ENCODE assay signal across 8 cellular contexts in genomic region chr10:72298774-72299519, GRCh38. TPM values are rescaled to one million over a fixed set of nuclear protein-coding genes. Genes with fewer than 3 reads are reported as not detected.
DNase-seq lines count a peak whose midpoint lies in the region; ATAC-seq and TF ChIP-seq lines count a peak whose summit lies in the region.

No MANE protein-coding gene starts in this region.

- H3K27me3 Mint-ChIP-seq in activated B cell treated with CpG ODN at 0.5 μM for 24 hours (no peaks in the 10 kb centered on the region), glutamatergic neuron (ENCODE audit: unreplicated experiment) (no peaks in the 10 kb centered on the region)

- H3K9me3 Mint-ChIP-seq in activated B cell treated with CpG ODN at 0.5 μM for 24 hours: no peaks in the 10 kb centered on the region
- H3K9me3 Mint-ChIP-seq in glutamatergic neuron (ENCODE audit: unreplicated experiment): peaks cover 2% of the 10 kb centered on the region

- no peaks in the 10 kb centered on the region for H3K9me3 ChIP-seq in spleen

- H3K4me3 ChIP-seq in GM12865 (ENCODE audit: low read depth, low read length): peak overlapping the region; percentile 62; the same call in 1 of the 2 replicates
- no peak overlapping the region for H3K4me3 ChIP-seq in spleen

- TF ChIP-seq POLR2A in spleen (IDR thresholded peaks at IDR 0.05): no peak

- POLR2A ChIA-PET in activated B cell treated with CpG ODN at 0.5 μM for 24 hours (lab: Charles Lee): interaction anchor here (0.7 to 17.8 kb wide), 8 partner anchors 13 to 184 kb away, joined by 3 to 1996 read pairs (median 114); partner anchors contain the start of genes ANAPC16, ASCC1 and DDIT4

- no peaks in the 10 kb centered on the region for H3K36me3 ChIP-seq in spleen

- peaks cover 21 to 68% (median 32%) of the 10 kb centered on the region in 6 donors for H3K4me1 ChIP-seq in spleen

- H3K36me3 Mint-ChIP-seq in activated B cell treated with CpG ODN at 0.5 μM for 24 hours (ENCODE audit: low read depth) (no peaks in the 10 kb centered on the region), glutamatergic neuron (ENCODE audit: unreplicated experiment) (no peaks in the 10 kb centered on the region)

- ATAC-seq in activated B cell treated with CpG ODN at 0.5 μM for 24 hours (ENCODE audit: low read depth): no peak
- no peak for ATAC-seq in HG03469 (IDR thresholded peaks at IDR 0.05; ENCODE audit: unreplicated experiment)
- ATAC-seq in GM21786 (IDR thresholded peaks at IDR 0.05; ENCODE audit: unreplicated experiment): no peak

- TF ChIP-seq CTCF in GM12865 (IDR thresholded peaks at IDR 0.05; ENCODE audit: insufficient read depth, low read depth, low read length, missing control alignments) (no peak), activated B cell treated with CpG ODN at 0.5 μM for 24 hours (IDR thresholded peaks at IDR 0.05) (no peak), glutamatergic neuron (IDR thresholded peaks at IDR 0.05; ENCODE audit: partially characterized antibody, unreplicated experiment) (no peak), spleen (IDR thresholded peaks at IDR 0.05 in 8 of 11, conservative IDR thresholded peaks at IDR 0.05 in 3 of 11) (no peak)

- H3K4me1 Mint-ChIP-seq in activated B cell treated with CpG ODN at 0.5 μM for 24 hours (peaks cover 75% of the 10 kb centered on the region), glutamatergic neuron (ENCODE audit: low read depth, unreplicated experiment) (peaks cover 5% of the 10 kb centered on the region)

- 83 to 85% (median 83%) methylated on average over 11 to 13 of the region's 13 CpGs for WGBS in spleen, 5 donors

- DNase-seq in GM12865 (ENCODE audit: low read depth) (no peak), activated B cell treated with CpG ODN at 0.5 μM for 24 hours (no peak), glutamatergic neuron (no peak), spleen (peak; percentile 86), HuH-7 (ENCODE audit: low spot score) (no peak), nucleus accumbens (lab: John Stamatoyannopoulos, UW) (no peak)

- intact Hi-C loops in activated B cell treated with CpG ODN at 0.5 μM for 24 hours (cut with micrococcal nuclease) (loop anchor here (1.0 kb wide), 1 partner anchor 7 kb away; no protein-coding TSS in a partner anchor), spleen (cut with DNase I; ENCODE audit: low total_unique reads) (no loop called here)

- H3K27me3 ChIP-seq in spleen (replicated peaks in 1 of 7): no peaks in the 10 kb centered on the region

- H3K4me3 Mint-ChIP-seq in activated B cell treated with CpG ODN at 0.5 μM for 24 hours: no peak overlapping the region
- no peak overlapping the region for H3K4me3 Mint-ChIP-seq in glutamatergic neuron (ENCODE audit: unreplicated experiment)

- CTCF ChIA-PET in activated B cell treated with CpG ODN at 0.5 μM for 24 hours (lab: Charles Lee): interaction anchor here (2.1 to 2.9 kb wide), 2 partner anchors 21 to 33 kb away, joined by 11 to 33 read pairs; no protein-coding TSS in a partner anchor

- peak overlapping the region; percentile 100 for H3K27ac Mint-ChIP-seq in activated B cell treated with CpG ODN at 0.5 μM for 24 hours
- peak overlapping the region; percentile 43 for H3K27ac Mint-ChIP-seq in glutamatergic neuron (ENCODE audit: unreplicated experiment)

- peak overlapping the region; percentile 94 to 100 (median 98) for H3K27ac ChIP-seq in spleen

RNA-seq across cellular contexts. Expression of gene DDIT4, which starts 25.2 kb away (rescaled TPM):
- total RNA-seq in activated B cell treated with CpG ODN at 0.5 μM for 24 hours (175 and 180 TPM in 2 replicates), glutamatergic neuron (ENCODE audit: unreplicated experiment) (153 TPM), spleen (100 to 1,000 TPM; 103 to 308 (median 249) TPM)
- polyA plus RNA-seq in spleen: 100 to 1,000 TPM in 2 of 3 donors, 10 to 100 TPM in 1; 99.3 to 247 (median 209) TPM

RNA-seq across cellular contexts. Expression of gene DNAJB12, which starts 55.8 kb away (rescaled TPM):
- 39.0 and 39.9 TPM in 2 replicates for total RNA-seq in activated B cell treated with CpG ODN at 0.5 μM for 24 hours
- 23.0 TPM for total RNA-seq in glutamatergic neuron (ENCODE audit: unreplicated experiment)
- 10 to 100 TPM; 32.7 to 55.4 (median 41.6) TPM for total RNA-seq in spleen
- polyA plus RNA-seq in spleen: 10 to 100 TPM; 13.6 to 16.5 (median 14.3) TPM
